Comparison of ENCODE assay signal across 6 cellular contexts in the genomic region with DNA sequence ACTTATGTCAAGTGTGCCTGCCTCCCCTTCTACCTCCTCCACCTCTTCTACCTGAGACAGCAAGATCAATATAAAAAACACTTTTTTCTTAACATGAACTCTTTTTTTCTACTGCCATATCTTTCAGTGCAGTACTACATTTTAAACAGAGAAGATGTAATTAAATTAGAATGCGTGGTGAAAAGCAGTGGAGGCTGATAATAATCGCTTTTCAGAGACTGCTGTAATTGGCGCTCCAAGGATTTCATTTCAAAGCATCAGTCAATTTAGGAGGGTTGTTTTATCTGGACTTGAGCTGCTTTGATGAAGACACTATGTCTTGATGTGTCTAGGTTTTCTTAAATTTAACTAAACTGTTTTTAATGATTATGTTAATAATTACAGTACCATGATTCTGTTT.
"Had no signal": no experiment of that assay in that cellular context is flagged by ENCODE, and none has a peak within 500 bp of the region (broad histone marks: within the 10 kb centered on the region; RNA-seq: fewer than 3 reads in every experiment).

No MANE protein-coding gene starts in this region.

- DNase-seq: GM23248, GOT3, H7, H9, HCEC 1CT, HFFc6 had no signal
